1 cellular context compared by ENCODE assay signal in genomic region chr3:111737056-111737711, GRCh38.
TF ChIP-seq lines count a peak whose summit lies in the region.

No MANE protein-coding gene starts in this region.

TF ChIP-seq in GM23338, 12 proteins besides CTCF, POLR2A, EP300 and RAD21 (continued from another document):
- no peak for TF ChIP-seq ZNF462 (CRISPR knock-in tag; IDR thresholded peaks at IDR 0.05)
